ENCODE assay signal across 9 cellular contexts in the genomic region with DNA sequence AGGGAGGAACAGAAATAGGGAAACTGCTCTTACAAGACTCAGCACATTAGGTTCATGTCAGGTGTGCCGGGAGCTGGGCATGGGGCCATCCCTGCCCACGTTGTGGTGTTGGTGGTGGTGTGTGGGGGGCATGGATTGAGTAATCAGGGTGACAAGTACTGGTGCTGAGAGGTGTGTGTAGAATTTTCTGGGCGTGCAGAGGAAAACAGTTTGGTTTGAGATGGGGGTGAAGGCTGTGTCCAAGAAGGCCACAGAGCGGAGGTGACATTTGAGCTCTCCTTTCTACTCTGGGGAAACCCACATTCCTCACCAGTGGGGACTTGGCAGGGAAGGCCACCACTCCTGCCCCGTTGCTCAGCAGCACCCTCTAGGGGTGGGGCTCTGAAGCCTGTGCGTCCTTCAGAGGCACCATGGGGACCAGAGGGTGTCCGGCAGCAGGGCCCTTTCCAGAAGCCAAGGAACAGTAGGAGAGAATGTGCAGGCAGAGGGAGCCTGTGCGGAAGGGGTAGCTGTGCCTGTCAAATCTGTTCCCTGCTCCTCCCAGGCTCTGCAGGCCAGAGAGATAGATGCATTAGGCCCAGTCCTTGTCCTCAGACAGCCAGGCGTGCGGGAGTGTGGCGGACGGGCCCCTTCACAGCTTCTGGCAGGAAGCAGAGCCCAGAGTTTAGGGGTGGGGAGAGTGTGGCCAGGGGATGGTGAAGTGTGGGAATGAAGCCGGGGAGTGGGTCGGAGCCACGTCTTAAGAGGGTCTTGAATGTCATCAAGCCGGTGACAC. TPM values are rescaled to one million over a fixed set of nuclear protein-coding genes. Genes with fewer than 3 reads are reported as not detected.
DNase-seq lines count a peak whose midpoint lies in the region; ATAC-seq, FAIRE-seq and TF ChIP-seq lines count a peak whose summit lies in the region.
"Had no signal": no experiment of that assay in that cellular context is flagged by ENCODE, and none has a peak within 500 bp of the region (broad histone marks: within the 10 kb centered on the region; RNA-seq: fewer than 3 reads in every experiment).

No MANE protein-coding gene starts in this region.

- FAIRE-seq in GM12891 (lab: Jason Lieb, UNC), result peak; percentile 85

- H3K4me3 Mint-ChIP-seq in T-helper 2 cell treated with Interferon-gamma antibody and Interleukin-4, amounts not matched to agents 5 μg/mL and 100 μg/mL, for 36 hours, result no peak overlapping the region

- peaks cover 7% of the 10 kb centered on the region for H3K9me3 Mint-ChIP-seq in T-helper 2 cell treated with Interferon-gamma antibody and Interleukin-4, amounts not matched to agents 5 μg/mL and 100 μg/mL, for 36 hours

- peak; percentile 55 for TF ChIP-seq CTCF in fibroblast of pulmonary artery (IDR thresholded peaks at IDR 0.05; ENCODE audit: low read length, missing control alignments)

- peaks cover 10% of the 10 kb centered on the region for H3K36me3 Mint-ChIP-seq in T-helper 2 cell treated with Interferon-gamma antibody and Interleukin-4, amounts not matched to agents 5 μg/mL and 100 μg/mL, for 36 hours (ENCODE audit: low read depth)

- TF ChIP-seq POLR2A in GM12891 (IDR thresholded peaks at IDR 0.05; ENCODE audit: low read depth, low read length), result no peak

- H3K4me3 ChIP-seq in fibroblast of pulmonary artery (replicated peaks; ENCODE audit: low read depth, low read length), result no peak overlapping the region
- H3K4me3 ChIP-seq: lung had no signal

- peaks cover 17% of the 10 kb centered on the region for H3K4me1 Mint-ChIP-seq in T-helper 2 cell treated with Interferon-gamma antibody and Interleukin-4, amounts not matched to agents 5 μg/mL and 100 μg/mL, for 36 hours (ENCODE audit: low read depth)

- H3K27ac Mint-ChIP-seq in T-helper 2 cell treated with Interferon-gamma antibody and Interleukin-4, amounts not matched to agents 5 μg/mL and 100 μg/mL, for 36 hours, result no peak overlapping the region

- no peak for ATAC-seq in GM18861 (IDR thresholded peaks at IDR 0.05; ENCODE audit: unreplicated experiment)

- DNase-seq in GM12891 (ENCODE audit: insufficient read length, low spot score), result no peak
- DNase-seq in T-helper 2 cell treated with Interferon-gamma antibody and Interleukin-4, amounts not matched to agents 5 μg/mL and 100 μg/mL, for 36 hours (ENCODE audit: low spot score), result peak; percentile 28
- no peak for DNase-seq in fibroblast of pulmonary artery (ENCODE audit: low read depth)
- peak; percentile 60 to 68 for DNase-seq in stimulated activated CD8-positive, alpha-beta memory T cell treated with anti-CD3 and anti-CD28 coated beads, Interleukin-15, amount 100 ng/mL, for 48 hours (ENCODE audit: low read depth in 2 of 2)
- no peak for DNase-seq in NCI-H187 (lab: John Stamatoyannopoulos, UW)
- no peak for DNase-seq in islet precursor cell
- no peak for DNase-seq in NCI-H1105 treated with DMSO at 0.1 percent for 48 hours (lab: John Stamatoyannopoulos, UW)

- no peaks in the 10 kb centered on the region for H3K27me3 Mint-ChIP-seq in T-helper 2 cell treated with Interferon-gamma antibody and Interleukin-4, amounts not matched to agents 5 μg/mL and 100 μg/mL, for 36 hours (ENCODE audit: low read depth)

TF ChIP-seq in GM12891, 5 proteins besides CTCF, POLR2A, EP300 and RAD21:
- TF ChIP-seq PAX5 (IDR thresholded peaks at IDR 0.05; ENCODE audit: insufficient read depth, low read length, severe bottlenecking), result no peak
- no peak for TF ChIP-seq TAF1 (IDR thresholded peaks at IDR 0.05; ENCODE audit: low read depth, low read length)
- TF ChIP-seq SPI1 (IDR thresholded peaks at IDR 0.05; ENCODE audit: low read depth, low read length), result no peak

RNA-seq across cellular contexts. Expression of a gene that starts 48.7 kb away (rescaled TPM):
- polyA plus RNA-seq in GM12891 (2012; ENCODE audit: low read depth, missing spikeins), result 18.7 TPM

Comparison
In these comparisons a context has a peak if more than half of its experiments do, and no peak if none do; other contexts are left out.
1. DNase-seq: peak in T-helper 2 cell treated with Interferon-gamma antibody and Interleukin-4, amounts not matched to agents 5 μg/mL and 100 μg/mL, for 36 hours (single experiment) and stimulated activated CD8-positive, alpha-beta memory T cell treated with anti-CD3 and anti-CD28 coated beads, Interleukin-15, amount 100 ng/mL, for 48 hours (2 of 2); none in GM12891 (single experiment), fibroblast of pulmonary artery (single experiment), NCI-H187 (0 of 2), islet precursor cell (single experiment) and NCI-H1105 treated with DMSO at 0.1 percent for 48 hours (single experiment).